ENCODE assay signal across 26 cellular contexts in the genomic region with DNA sequence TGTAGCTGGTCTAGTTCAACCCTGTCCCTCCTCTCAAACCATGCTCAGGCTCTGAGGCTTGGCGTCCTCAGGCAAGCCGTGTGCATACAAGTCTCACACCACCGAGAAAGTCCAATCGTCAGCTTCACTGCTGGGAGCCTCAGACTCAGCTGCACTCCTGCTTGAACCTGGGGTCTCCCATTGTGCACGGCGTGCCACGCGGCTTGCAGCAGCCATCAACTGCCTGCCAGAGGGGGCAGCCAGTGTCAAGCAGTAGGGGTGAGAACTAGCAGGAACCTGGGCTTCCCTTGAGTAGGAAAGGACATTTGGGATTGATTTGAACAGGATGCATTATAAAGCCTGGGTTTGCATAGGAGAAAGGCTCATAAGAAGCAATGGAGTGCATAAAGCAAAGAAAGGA.
DNase-seq lines count a peak whose midpoint lies in the region; ATAC-seq and TF ChIP-seq lines count a peak whose summit lies in the region.
"Had no signal": no experiment of that assay in that cellular context is flagged by ENCODE, and none has a peak within 500 bp of the region (broad histone marks: within the 10 kb centered on the region; RNA-seq: fewer than 3 reads in every experiment).

No MANE protein-coding gene starts in this region.

- H3K36me3 Mint-ChIP-seq in T-helper 1 cell treated with Interleukin-12 subunit alpha and Interleukin-12 subunit beta and Interleukin-4 antibody, amounts not matched to agents 30 μg/mL and 1 μg/mL, for 36 hours (ENCODE audit: low read depth), result peaks cover 3% of the 10 kb centered on the region
- no peaks in the 10 kb centered on the region for H3K36me3 Mint-ChIP-seq in stimulated activated naive CD8-positive, alpha-beta T cell treated with anti-CD3 and anti-CD28 coated beads, Interleukin-15, Interleukin-2, amounts not matched to agents 100 ng/mL and 50 ng/mL, for 24 hours (ENCODE audit: low read depth)
- peaks cover 3% of the 10 kb centered on the region for H3K36me3 Mint-ChIP-seq in central memory CD8-positive, alpha-beta T cell (ENCODE audit: insufficient read depth)
- H3K36me3 Mint-ChIP-seq: CD14-positive monocyte had no signal

- H3K9me3 Mint-ChIP-seq in T-helper 1 cell treated with Interleukin-12 subunit alpha and Interleukin-12 subunit beta and Interleukin-4 antibody, amounts not matched to agents 30 μg/mL and 1 μg/mL, for 36 hours, result no peaks in the 10 kb centered on the region
- H3K9me3 Mint-ChIP-seq in stimulated activated naive CD8-positive, alpha-beta T cell treated with anti-CD3 and anti-CD28 coated beads, Interleukin-15, Interleukin-2, amounts not matched to agents 100 ng/mL and 50 ng/mL, for 24 hours, result no peaks in the 10 kb centered on the region
- H3K9me3 Mint-ChIP-seq in central memory CD8-positive, alpha-beta T cell, result no peaks in the 10 kb centered on the region

- no peaks in the 10 kb centered on the region for H3K4me1 ChIP-seq in ascending aorta
- H3K4me1 ChIP-seq: gastroesophageal sphincter, HAP-1, parathyroid adenoma, right atrium auricular region had no signal

- H3K27me3 Mint-ChIP-seq in T-helper 1 cell treated with Interleukin-12 subunit alpha and Interleukin-12 subunit beta and Interleukin-4 antibody, amounts not matched to agents 30 μg/mL and 1 μg/mL, for 36 hours (ENCODE audit: low read depth), result no peaks in the 10 kb centered on the region
- no peaks in the 10 kb centered on the region for H3K27me3 Mint-ChIP-seq in stimulated activated naive CD8-positive, alpha-beta T cell treated with anti-CD3 and anti-CD28 coated beads, Interleukin-15, Interleukin-2, amounts not matched to agents 100 ng/mL and 50 ng/mL, for 24 hours
- no peaks in the 10 kb centered on the region for H3K27me3 Mint-ChIP-seq in central memory CD8-positive, alpha-beta T cell

- H3K27ac ChIP-seq in ascending aorta, result no peak overlapping the region
- H3K27ac ChIP-seq: 22Rv1, gastroesophageal sphincter, hepatocyte, parathyroid adenoma, right atrium auricular region, RWPE1 had no signal

- peaks cover 85% of the 10 kb centered on the region for H3K4me1 Mint-ChIP-seq in T-helper 1 cell treated with Interleukin-12 subunit alpha and Interleukin-12 subunit beta and Interleukin-4 antibody, amounts not matched to agents 30 μg/mL and 1 μg/mL, for 36 hours (ENCODE audit: low read depth)
- H3K4me1 Mint-ChIP-seq in stimulated activated naive CD8-positive, alpha-beta T cell treated with anti-CD3 and anti-CD28 coated beads, Interleukin-15, Interleukin-2, amounts not matched to agents 100 ng/mL and 50 ng/mL, for 24 hours (ENCODE audit: low read depth), result peaks cover 95% of the 10 kb centered on the region
- H3K4me1 Mint-ChIP-seq in central memory CD8-positive, alpha-beta T cell, result peaks cover 79% of the 10 kb centered on the region
- H3K4me1 Mint-ChIP-seq: CD14-positive monocyte had no signal

- DNase-seq in T-helper 1 cell (no peak), ascending aorta (ENCODE audit: low spot score in 2 of 2) (no peak), Right ventricle myocardium superior (no peak), NCI-H345 (lab: John Stamatoyannopoulos, UW) (no peak)
- DNase-seq in stimulated activated naive CD8-positive, alpha-beta T cell treated with anti-CD3 and anti-CD28 coated beads, Interleukin-15, Interleukin-2, amounts not matched to agents 100 U/mL and 50 U/mL, for 24 hours, result no peak
- no peak for DNase-seq in central memory CD8-positive, alpha-beta T cell (ENCODE audit: low spot score in 2 of 2)
- DNase-seq: activated CD4-positive, alpha-beta T cell treated with anti-CD3 and anti-CD28 coated beads for 48 hours; activated naive CD4-positive, alpha-beta T cell treated with Interleukin-2 at 50 U/mL for 16 hours; central memory CD4-positive, alpha-beta T cell; DMS 273 treated with DMSO at 0.1 percent for 48 hours; left colon; mammary epithelial cell; NCI-H1048; NCI-H1694; stimulated activated CD4-positive, alpha-beta T cell treated with anti-CD3 and anti-CD28 coated beads, Interleukin-2, amount 100 ng/mL, for 24 hours; substantia nigra had no signal

- H3K27ac Mint-ChIP-seq in T-helper 1 cell treated with Interleukin-12 subunit alpha and Interleukin-12 subunit beta and Interleukin-4 antibody, amounts not matched to agents 30 μg/mL and 1 μg/mL, for 36 hours, result peak overlapping the region; percentile 18
- peak overlapping the region; percentile 82 for H3K27ac Mint-ChIP-seq in stimulated activated naive CD8-positive, alpha-beta T cell treated with anti-CD3 and anti-CD28 coated beads, Interleukin-15, Interleukin-2, amounts not matched to agents 100 ng/mL and 50 ng/mL, for 24 hours
- H3K27ac Mint-ChIP-seq in central memory CD8-positive, alpha-beta T cell (ENCODE audit: low read depth), result peak overlapping the region; percentile 83
- H3K27ac Mint-ChIP-seq: CD14-positive monocyte had no signal

- H3K4me3 ChIP-seq in ascending aorta, result no peak overlapping the region
- H3K4me3 ChIP-seq: gastroesophageal sphincter, HAP-1, hepatocyte, right atrium auricular region had no signal

- no peak for TF ChIP-seq CTCF in ascending aorta (IDR thresholded peaks at IDR 0.05)

- peak overlapping the region; percentile 9 for H3K4me3 Mint-ChIP-seq in T-helper 1 cell treated with Interleukin-12 subunit alpha and Interleukin-12 subunit beta and Interleukin-4 antibody, amounts not matched to agents 30 μg/mL and 1 μg/mL, for 36 hours
- H3K4me3 Mint-ChIP-seq in stimulated activated naive CD8-positive, alpha-beta T cell treated with anti-CD3 and anti-CD28 coated beads, Interleukin-15, Interleukin-2, amounts not matched to agents 100 ng/mL and 50 ng/mL, for 24 hours, result no peak overlapping the region
- H3K4me3 Mint-ChIP-seq in central memory CD8-positive, alpha-beta T cell, result peak overlapping the region; percentile 18
- H3K4me3 Mint-ChIP-seq: CD14-positive monocyte had no signal

- no peak for ATAC-seq in stimulated activated naive CD8-positive, alpha-beta T cell treated with anti-CD3 and anti-CD28 coated beads, Interleukin-15, Interleukin-2, amounts not matched to agents 100 U/mL and 50 U/mL, for 24 hours
- no peak for ATAC-seq in central memory CD8-positive, alpha-beta T cell (replicated peaks; ENCODE audit: extremely low read depth, poor library complexity, severe bottlenecking)
- no peak for ATAC-seq in Right ventricle myocardium superior (ENCODE audit: poor library complexity)
- ATAC-seq: gastroesophageal sphincter, left colon had no signal

- H3K9me3 ChIP-seq in ascending aorta, result no peaks in the 10 kb centered on the region
- H3K9me3 ChIP-seq: gastroesophageal sphincter, HAP-1, right atrium auricular region had no signal

- intact Hi-C loops in ascending aorta (cut with DNase I), result no loop called here
- intact Hi-C loops in Right ventricle myocardium superior (cut with DNase I), result no loop called here

- no peaks in the 10 kb centered on the region for H3K27me3 ChIP-seq in ascending aorta
- H3K27me3 ChIP-seq: right atrium auricular region had no signal

- H3K36me3 ChIP-seq in ascending aorta, result no peaks in the 10 kb centered on the region
- H3K36me3 ChIP-seq: gastroesophageal sphincter, HAP-1, right atrium auricular region had no signal

Comparison
In these comparisons a context has a peak if more than half of its experiments do, and no peak if none do; other contexts are left out.
1. H3K27ac Mint-ChIP-seq: peak in every context shown above with its lines; median percentile 83 in central memory CD8-positive, alpha-beta T cell; 82 in stimulated activated naive CD8-positive, alpha-beta T cell treated with anti-CD3 and anti-CD28 coated beads, Interleukin-15, Interleukin-2, amounts not matched to agents 100 ng/mL and 50 ng/mL, for 24 hours; 18 in T-helper 1 cell treated with Interleukin-12 subunit alpha and Interleukin-12 subunit beta and Interleukin-4 antibody, amounts not matched to agents 30 μg/mL and 1 μg/mL, for 36 hours.